Comparison of ENCODE assay signal across 26 cellular contexts in the genomic region with DNA sequence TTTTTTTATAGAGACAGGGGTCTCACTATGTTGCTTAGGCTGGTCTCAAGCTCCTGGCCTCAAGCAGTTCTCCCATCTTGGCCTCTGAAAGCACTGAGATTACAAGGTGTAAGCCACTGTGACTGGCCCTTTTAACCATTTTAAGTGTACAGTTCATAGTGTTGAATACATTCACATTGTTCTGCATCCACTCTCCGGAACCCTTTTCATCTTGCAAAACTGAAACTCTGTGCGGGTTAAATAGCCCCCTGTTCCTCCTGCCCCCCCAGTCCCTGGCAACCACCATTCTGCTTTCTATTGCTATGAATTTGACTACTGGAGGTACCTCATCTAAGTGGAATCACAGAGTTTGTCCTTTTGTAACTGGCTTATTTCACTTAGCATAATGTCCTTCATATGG. TPM values are rescaled to one million over a fixed set of nuclear protein-coding genes. Genes with fewer than 3 reads are reported as not detected.
"Had no signal": no experiment of that assay in that cellular context is flagged by ENCODE, and none has a peak within 500 bp of the region (broad histone marks: within the 10 kb centered on the region; RNA-seq: fewer than 3 reads in every experiment).

No MANE protein-coding gene starts in this region.

- H3K4me1 Mint-ChIP-seq: stimulated activated effector memory CD8-positive, alpha-beta T cell treated with anti-CD3 and anti-CD28 coated beads, Interleukin-12 subunit alpha, Interleukin-12 subunit beta, amount 100 ng/mL, for 72 hours had no signal

- H3K4me3 Mint-ChIP-seq: naive thymus-derived CD8-positive, alpha-beta T cell; natural killer cell treated with Interleukin-12 subunit alpha and Interleukin-12 subunit beta and Interleukin-15 and Interleukin-18, amount 100 ng/mL, for 72 hours; neural progenitor cell; stimulated activated effector memory CD8-positive, alpha-beta T cell treated with anti-CD3 and anti-CD28 coated beads, Interleukin-12 subunit alpha, Interleukin-12 subunit beta, amount 100 ng/mL, for 72 hours; stimulated activated naive B cell treated with anti-CD40 and anti-IgM and Interleukin-4, amounts not matched to agents 10 μg/mL and 1 μg/mL and 100 μg/mL, for 72 hours; stimulated activated naive CD8-positive, alpha-beta T cell treated with anti-CD3 and anti-CD28 coated beads, Interleukin-15, Interleukin-2, amounts not matched to agents 100 ng/mL and 50 ng/mL, for 24 hours had no signal

- ATAC-seq: naive thymus-derived CD8-positive, alpha-beta T cell; natural killer cell treated with Interleukin-12 subunit alpha and Interleukin-12 subunit beta and Interleukin-15 and Interleukin-18, amount 100 ng/mL, for 72 hours; psoas muscle; right cardiac atrium; right lobe of liver; stimulated activated effector memory CD8-positive, alpha-beta T cell treated with anti-CD3 and anti-CD28 coated beads, Interleukin-12 subunit alpha, Interleukin-12 subunit beta, amount 100 ng/mL, for 72 hours; stimulated activated naive B cell treated with anti-CD40 and anti-IgM and Interleukin-4, amounts not matched to agents 10 μg/mL and 1 μg/mL and 100 μg/mL, for 72 hours had no signal

- H3K9me3 ChIP-seq: ovary, psoas muscle, right lobe of liver, stomach, thoracic aorta, thyroid gland, tibial nerve, upper lobe of left lung, vagina had no signal

- H3K36me3 Mint-ChIP-seq: naive thymus-derived CD8-positive, alpha-beta T cell; natural killer cell treated with Interleukin-12 subunit alpha and Interleukin-12 subunit beta and Interleukin-15 and Interleukin-18, amount 100 ng/mL, for 72 hours; stimulated activated effector memory CD8-positive, alpha-beta T cell treated with anti-CD3 and anti-CD28 coated beads, Interleukin-12 subunit alpha, Interleukin-12 subunit beta, amount 100 ng/mL, for 72 hours had no signal

- H3K4me1 ChIP-seq: psoas muscle, thyroid gland, upper lobe of left lung had no signal

- H3K9me3 Mint-ChIP-seq: naive thymus-derived CD8-positive, alpha-beta T cell; natural killer cell treated with Interleukin-12 subunit alpha and Interleukin-12 subunit beta and Interleukin-15 and Interleukin-18, amount 100 ng/mL, for 72 hours; neural progenitor cell; stimulated activated effector memory CD8-positive, alpha-beta T cell treated with anti-CD3 and anti-CD28 coated beads, Interleukin-12 subunit alpha, Interleukin-12 subunit beta, amount 100 ng/mL, for 72 hours; stimulated activated naive B cell treated with anti-CD40 and anti-IgM and Interleukin-4, amounts not matched to agents 10 μg/mL and 1 μg/mL and 100 μg/mL, for 72 hours; stimulated activated naive CD8-positive, alpha-beta T cell treated with anti-CD3 and anti-CD28 coated beads, Interleukin-15, Interleukin-2, amounts not matched to agents 100 ng/mL and 50 ng/mL, for 24 hours had no signal

- H3K4me3 ChIP-seq: neural progenitor cell, ovary, psoas muscle, right lobe of liver, stomach, thoracic aorta, thyroid gland, tibial nerve, upper lobe of left lung, vagina had no signal

- H3K27ac Mint-ChIP-seq: naive thymus-derived CD8-positive, alpha-beta T cell; natural killer cell treated with Interleukin-12 subunit alpha and Interleukin-12 subunit beta and Interleukin-15 and Interleukin-18, amount 100 ng/mL, for 72 hours; neural progenitor cell; progenitor cell of endocrine pancreas; stimulated activated effector memory CD8-positive, alpha-beta T cell treated with anti-CD3 and anti-CD28 coated beads, Interleukin-12 subunit alpha, Interleukin-12 subunit beta, amount 100 ng/mL, for 72 hours; stimulated activated naive B cell treated with anti-CD40 and anti-IgM and Interleukin-4, amounts not matched to agents 10 μg/mL and 1 μg/mL and 100 μg/mL, for 72 hours; stimulated activated naive CD8-positive, alpha-beta T cell treated with anti-CD3 and anti-CD28 coated beads, Interleukin-15, Interleukin-2, amounts not matched to agents 100 ng/mL and 50 ng/mL, for 24 hours had no signal

- H3K27ac ChIP-seq: neural progenitor cell, ovary, parathyroid adenoma, psoas muscle, right lobe of liver, stomach, thoracic aorta, thyroid gland, tibial nerve, upper lobe of left lung, vagina had no signal

- H3K36me3 ChIP-seq: neural progenitor cell, ovary, right lobe of liver, stomach, thoracic aorta, thyroid gland, tibial nerve, upper lobe of left lung, vagina had no signal

- DNase-seq: naive thymus-derived CD8-positive, alpha-beta T cell; occipital lobe; ovary; psoas muscle; right cardiac atrium; right lobe of liver; small intestine; stimulated activated CD4-positive, alpha-beta T cell treated with anti-CD3 and anti-CD28 coated beads, Interleukin-15, amount 100 ng/mL, for 24 hours; stimulated activated CD4-positive, alpha-beta T cell treated with anti-CD3 and anti-CD28 coated beads, Interleukin-2, amount 100 ng/mL, for 24 hours; stimulated activated CD4-positive, alpha-beta T cell treated with anti-CD3 and anti-CD28 coated beads, Interleukin-2, amount 100 ng/mL, for 48 hours; stimulated activated CD4-positive, alpha-beta T cell treated with anti-CD3 and anti-CD28 coated beads, Interleukin-4, amount 100 ng/mL, for 24 hours; stimulated activated naive B cell treated with anti-CD40 and anti-IgM and Interleukin-4, amounts not matched to agents 10 μg/mL and 1 μg/mL and 100 μg/mL, for 72 hours; stimulated activated naive CD4-positive, alpha-beta T cell treated with Interleukin-2 at 50 U/mL for 16 hours; stomach; thyroid gland; trophoblast cell; upper lobe of left lung had no signal

- H3K27me3 ChIP-seq: neural progenitor cell, ovary, right lobe of liver, stomach, thyroid gland, tibial nerve, upper lobe of left lung, vagina had no signal

- H3K9ac ChIP-seq: neural progenitor cell, parathyroid adenoma had no signal

RNA-seq across cellular contexts. Expression of a gene that starts 30.0 kb away (rescaled TPM):
- polyA plus RNA-seq: naive thymus-derived CD8-positive, alpha-beta T cell had no signal
